In the genomic region with DNA sequence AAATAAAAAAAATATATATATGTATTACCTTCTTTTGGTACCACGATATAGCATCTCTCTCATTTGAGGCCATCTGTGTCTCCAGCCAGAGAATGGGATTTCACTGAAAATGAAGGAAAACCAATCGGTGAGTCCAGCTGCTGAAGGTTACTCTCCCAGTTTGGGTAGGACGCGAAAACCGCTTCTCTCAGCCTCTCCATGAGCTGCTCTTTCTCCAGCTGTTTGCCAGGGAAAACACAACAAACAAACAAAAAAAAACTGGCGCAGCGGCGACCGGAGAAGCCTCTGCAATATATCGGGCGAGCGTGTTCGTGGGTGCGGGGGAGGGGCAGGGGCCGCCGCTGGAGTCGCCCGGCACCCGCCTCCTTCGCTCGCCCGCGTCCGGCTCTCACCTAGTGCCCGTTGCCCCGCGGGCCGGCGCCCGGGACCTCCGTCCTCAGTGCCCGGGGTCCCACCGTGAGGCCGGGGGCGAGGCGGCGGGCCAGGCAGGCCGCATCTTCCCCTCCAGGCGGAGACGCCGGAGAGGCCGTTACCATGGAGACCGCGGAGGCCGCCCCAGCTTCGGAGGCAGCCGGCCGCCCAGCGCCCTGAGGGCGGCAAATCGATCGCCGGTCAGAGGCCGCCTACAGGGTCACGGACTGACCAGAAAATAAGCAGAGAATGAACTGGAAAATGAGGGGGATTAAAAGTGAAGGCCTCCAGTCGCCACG, we compare ENCODE assay signal across 8 cellular contexts. TPM values are rescaled to one million over a fixed set of nuclear protein-coding genes. Genes with fewer than 3 reads are reported as not detected.
A peak's percentile ranks its signal among the peaks of the same experiment; 100 is the strongest.
DNase-seq lines count a peak whose midpoint lies in the region; ATAC-seq and TF ChIP-seq lines count a peak whose summit lies in the region.

No MANE protein-coding gene starts in this region.

- intact Hi-C loops in CD8-positive, alpha-beta T cell (cut with DNase I, micrococcal nuclease): loop anchor here (1.0 to 10.0 kb wide), 4 partner anchors 22 to 171 kb away; partner anchors contain the start of genes RSBN1 (in 2 of the 2), AP4B1 (in 1 of the 2), DCLRE1B (in 1 of the 2) and HIPK1 (in 1 of the 2)
- intact Hi-C loops in PC-3 (cut with micrococcal nuclease) (loop anchor here (2.0 to 5.0 kb wide), 2 partner anchors 52 to 144 kb away; partner anchors contain the start of gene AP4B1), natural killer cell (cut with micrococcal nuclease) (loop anchor here (1.0 to 2.0 kb wide), 3 partner anchors 22 to 146 kb away; partner anchors contain the start of genes AP4B1, DCLRE1B and RSBN1)

- CTCF ChIA-PET in CD8-positive, alpha-beta T cell (lab: Charles Lee): interaction anchor here (1.1 to 1.9 kb wide), 3 partner anchors 9 to 52 kb away, joined by 3 to 6 read pairs (median 4); no protein-coding TSS in a partner anchor
- CTCF ChIA-PET in PC-3 (lab: Charles Lee): interaction anchor here (0.6 kb wide), 1 partner anchor 397 kb away, joined by 3 read pairs; no protein-coding TSS in a partner anchor

- peak overlapping the region; percentile 90 for H3K4me3 Mint-ChIP-seq in CD8-positive, alpha-beta T cell
- H3K4me3 Mint-ChIP-seq in natural killer cell: peak overlapping the region; percentile 97
- peak overlapping the region; percentile 93 to 95 for H3K4me3 Mint-ChIP-seq in stimulated activated naive CD8-positive, alpha-beta T cell treated with anti-CD3 and anti-CD28 coated beads, Interleukin-15, amount 100 ng/mL, for 72 hours

- H3K4me1 Mint-ChIP-seq in CD8-positive, alpha-beta T cell (ENCODE audit: low read depth): peaks cover 25% of the 10 kb centered on the region
- H3K4me1 Mint-ChIP-seq in natural killer cell: peaks cover 44% of the 10 kb centered on the region in 2 donors
- H3K4me1 Mint-ChIP-seq in stimulated activated naive CD8-positive, alpha-beta T cell treated with anti-CD3 and anti-CD28 coated beads, Interleukin-15, amount 100 ng/mL, for 72 hours: peaks cover 30% of the 10 kb centered on the region

- peaks cover 7% of the 10 kb centered on the region for H3K36me3 Mint-ChIP-seq in CD8-positive, alpha-beta T cell
- H3K36me3 Mint-ChIP-seq in natural killer cell: peaks cover 7% of the 10 kb centered on the region

- H3K27me3 Mint-ChIP-seq in CD8-positive, alpha-beta T cell (ENCODE audit: low read depth): no peaks in the 10 kb centered on the region
- H3K27me3 Mint-ChIP-seq in natural killer cell (ENCODE audit: low read depth in 2 of 2): no peaks in the 10 kb centered on the region
- no peaks in the 10 kb centered on the region for H3K27me3 Mint-ChIP-seq in stimulated activated naive CD8-positive, alpha-beta T cell treated with anti-CD3 and anti-CD28 coated beads, Interleukin-15, amount 100 ng/mL, for 72 hours

- peak overlapping the region; percentile 99 for H2AFZ ChIP-seq in PC-3 (ENCODE audit: low read length)

- peak; percentile 26 to 77 (median 50) for DNase-seq in CD8-positive, alpha-beta T cell
- DNase-seq in PC-3 (peak; percentile 43), fibroblast of peridontal ligament (ENCODE audit: extremely low read depth) (peak; percentile 40), natural killer cell (peak; percentile 53)
- peak; percentile 10 to 40 for DNase-seq in activated T-helper 1 cell treated with anti-CD3 and anti-CD28 coated beads, Interleukin-2, amount 50 U/mL, for 16 hours (ENCODE audit: low read depth in 1 of 2, low spot score in 1 of 2)
- peak; percentile 72 to 74 for DNase-seq in stimulated activated naive CD8-positive, alpha-beta T cell treated with anti-CD3 and anti-CD28 coated beads, Interleukin-15, amount 100 ng/mL, for 72 hours

- H3K9me3 ChIP-seq in CD8-positive, alpha-beta T cell (ENCODE audit: low read length): no peaks in the 10 kb centered on the region
- H3K9me3 ChIP-seq in PC-3 (ENCODE audit: low read length): no peaks in the 10 kb centered on the region

- H3K9ac ChIP-seq in PC-3 (ENCODE audit: low read length): peak overlapping the region; percentile 81

- peak overlapping the region; percentile 95 for H3K4me2 ChIP-seq in PC-3 (ENCODE audit: low read length)

- H3K9me3 Mint-ChIP-seq in CD8-positive, alpha-beta T cell: no peaks in the 10 kb centered on the region
- no peaks in the 10 kb centered on the region for H3K9me3 Mint-ChIP-seq in natural killer cell
- H3K9me3 Mint-ChIP-seq in stimulated activated naive CD8-positive, alpha-beta T cell treated with anti-CD3 and anti-CD28 coated beads, Interleukin-15, amount 100 ng/mL, for 72 hours: no peaks in the 10 kb centered on the region

- no peak for TF ChIP-seq CTCF in CD8-positive, alpha-beta T cell (IDR thresholded peaks at IDR 0.05)
- TF ChIP-seq CTCF in PC-3 (conservative IDR thresholded peaks at IDR 0.05; ENCODE audit: low read depth, low read length) (no peak), natural killer cell (IDR thresholded peaks at IDR 0.05) (no peak)

- H3K27ac Mint-ChIP-seq in CD8-positive, alpha-beta T cell: peak overlapping the region; percentile 75
- H3K27ac Mint-ChIP-seq in natural killer cell: peak overlapping the region; percentile 92 to 98
- peak overlapping the region; percentile 98 for H3K27ac Mint-ChIP-seq in stimulated activated naive CD8-positive, alpha-beta T cell treated with anti-CD3 and anti-CD28 coated beads, Interleukin-15, amount 100 ng/mL, for 72 hours

- no peaks in the 10 kb centered on the region for H3K9me2 ChIP-seq in PC-3 (replicated peaks; ENCODE audit: low read length)

- peaks cover 4% of the 10 kb centered on the region for H3K4me1 ChIP-seq in CD8-positive, alpha-beta T cell (ENCODE audit: insufficient read depth, low read length)
- peaks cover 5% of the 10 kb centered on the region; the same call in 1 of the 2 replicates for H3K4me1 ChIP-seq in PC-3 (ENCODE audit: insufficient read depth, low read length)

- no peaks in the 10 kb centered on the region for H3K27me3 ChIP-seq in CD8-positive, alpha-beta T cell (ENCODE audit: insufficient read depth, low read length)
- H3K27me3 ChIP-seq in PC-3 (ENCODE audit: low read length): no peaks in the 10 kb centered on the region

- H3K36me3 ChIP-seq in CD8-positive, alpha-beta T cell (ENCODE audit: insufficient read depth, low read length): no peaks in the 10 kb centered on the region
- H3K36me3 ChIP-seq in PC-3 (ENCODE audit: low read depth, low read length): peaks cover 5% of the 10 kb centered on the region; the same call in 1 of the 2 replicates

- BruUV-seq in PC-3 (replicated peaks; lab: Mats Ljungman, UMichigan): no TSS peak

- no peaks in the 10 kb centered on the region for H3F3A ChIP-seq in PC-3 (ENCODE audit: low read length, unreplicated experiment)

- H3K79me2 ChIP-seq in PC-3 (ENCODE audit: low read length): peaks cover 33% of the 10 kb centered on the region

- peak overlapping the region; percentile 73 for H3K27ac ChIP-seq in CD8-positive, alpha-beta T cell (ENCODE audit: low read depth, low read length)
- H3K27ac ChIP-seq in PC-3 (ENCODE audit: low read length): peak overlapping the region; percentile 80

- POLR2A ChIA-PET in CD8-positive, alpha-beta T cell (lab: Charles Lee): interaction anchor here (0.7 to 2.7 kb wide), 8 partner anchors 10 to 686 kb away, joined by 3 to 19 read pairs (median 3); partner anchors contain the start of genes LRIG2 and RSBN1
- POLR2A ChIA-PET in PC-3 (lab: Charles Lee; ENCODE audit: unreplicated experiment): interaction anchor here (0.6 kb wide), 6 partner anchors 41 to 1084 kb away, joined by 3 to 8 read pairs (median 6); partner anchors contain the start of gene MOV10

- ATAC-seq in CD8-positive, alpha-beta T cell: peak; percentile 41
- ATAC-seq in GM19372 (IDR thresholded peaks at IDR 0.05; ENCODE audit: low read depth, unreplicated experiment) (peak; percentile 68), HG03457 (IDR thresholded peaks at IDR 0.05; ENCODE audit: unreplicated experiment) (peak; percentile 29), PC-3 (peak; percentile 63), natural killer cell (peak; percentile 44 to 58 (median 57))
- peak; percentile 78 for ATAC-seq in stimulated activated naive CD8-positive, alpha-beta T cell treated with anti-CD3 and anti-CD28 coated beads, Interleukin-15, amount 100 ng/mL, for 72 hours

- peak overlapping the region; percentile 84 for H3K4me3 ChIP-seq in CD8-positive, alpha-beta T cell (ENCODE audit: low read depth, low read length)
- peak overlapping the region; percentile 91 for H3K4me3 ChIP-seq in PC-3 (ENCODE audit: low read length)

- H4K20me1 ChIP-seq in PC-3 (ENCODE audit: low read length): no peaks in the 10 kb centered on the region

RNA-seq across cellular contexts. Expression of gene PHTF1, which starts 0.5 kb away (rescaled TPM):
- 1 to 10 TPM; 4.4 to 5.4 TPM for total RNA-seq in CD8-positive, alpha-beta T cell
- 23.4 and 27.3 TPM in 2 replicates for total RNA-seq in PC-3 (2014; rRNA removed)
- total RNA-seq in natural killer cell: 10 to 100 TPM; 37.1 to 40.7 (median 40.6) TPM

RNA-seq across cellular contexts. Expression of gene RSBN1, which starts 53.5 kb away (rescaled TPM):
- 10 to 100 TPM; 36.8 to 37.6 TPM for total RNA-seq in CD8-positive, alpha-beta T cell
- total RNA-seq in PC-3 (2014; rRNA removed) (8.4 and 11.7 TPM in 2 replicates), natural killer cell (10 to 100 TPM; 30.1 to 37.9 (median 36.5) TPM)

Comparison
In these comparisons a context has a peak if more than half of its experiments do, and no peak if none do; other contexts are left out.
1. Peak in every context shown above with its lines: DNase-seq, ATAC-seq, H3K4me3 ChIP-seq and H3K27ac ChIP-seq.